In the genomic region with DNA sequence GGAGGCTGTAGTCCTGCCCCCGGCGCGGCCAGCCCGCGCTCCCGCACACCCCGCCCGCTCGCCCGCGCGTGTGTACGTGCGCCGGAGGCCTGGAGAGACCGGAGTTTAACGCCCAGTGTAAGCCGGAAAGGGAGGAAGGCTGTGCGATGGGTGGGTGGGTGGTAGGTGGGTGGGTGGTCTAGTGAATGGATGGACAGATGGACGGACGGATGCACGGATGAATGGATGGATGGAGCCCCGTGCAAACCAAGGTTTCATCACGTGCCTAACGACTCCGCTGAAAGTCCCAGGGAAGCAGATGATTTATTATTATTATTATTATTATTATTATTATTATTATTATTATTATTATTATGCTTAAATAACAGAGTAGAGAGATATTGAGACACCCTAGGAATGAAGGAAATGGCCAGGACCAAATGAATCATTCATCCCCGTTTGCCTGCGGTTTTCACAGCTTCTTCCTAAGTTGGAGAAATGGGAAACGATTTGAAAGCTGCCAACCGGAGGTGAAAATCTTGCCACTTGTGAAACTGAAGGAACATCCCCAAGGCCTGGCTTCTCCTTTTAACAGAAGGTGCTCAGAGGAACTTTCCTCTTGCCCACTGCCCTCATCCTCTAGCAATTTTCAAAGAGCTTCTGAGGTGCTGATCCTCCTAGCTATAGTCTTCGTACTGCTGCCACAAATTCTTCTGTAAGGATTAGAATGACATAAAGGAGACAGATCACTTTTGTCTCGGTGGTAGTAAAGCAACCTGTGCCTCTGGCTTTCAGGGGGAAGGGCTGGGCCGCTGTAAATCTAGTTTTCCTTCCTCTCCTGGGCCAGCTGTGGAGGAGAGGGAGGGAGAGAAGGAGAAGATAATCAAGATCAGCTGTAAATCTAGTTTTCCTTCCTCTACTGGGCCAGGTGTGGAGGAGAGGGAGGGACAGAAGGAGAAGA, we compare ENCODE assay signal across 8 cellular contexts. TPM values are rescaled to one million over a fixed set of nuclear protein-coding genes. Genes with fewer than 3 reads are reported as not detected.
A peak's percentile ranks its signal among the peaks of the same experiment; 100 is the strongest.
DNase-seq lines count a peak whose midpoint lies in the region.

No MANE protein-coding gene starts in this region.

- H3K36me3 ChIP-seq in NT2/D1 (ENCODE audit: insufficient read depth, insufficient read length, low read length), result no peaks in the 10 kb centered on the region

- H3K4me1 ChIP-seq in NT2/D1 (ENCODE audit: insufficient read depth, insufficient read length), result peaks cover 5% of the 10 kb centered on the region

- DNase-seq in EL (peak; percentile 52), NT2/D1 (ENCODE audit: low read depth, low spot score) (no peak), fibroblast of gingiva (ENCODE audit: low read depth) (peak; percentile 4), renal cortical epithelial cell (ENCODE audit: low read depth) (peak; percentile 43), RKO (ENCODE audit: low spot score) (no peak), GF-D8 (lab: John Stamatoyannopoulos, UW) (no peak), NCI-H2081 treated with DMSO at 0.1 percent for 48 hours (lab: John Stamatoyannopoulos, UW) (no peak)
- no peak for DNase-seq in activated CD4-positive, CD25-positive, alpha-beta regulatory T cell treated with anti-CD3 and anti-CD28 coated beads, Interleukin-2, amount 50 U/mL, for 72 hours

- H3K4me3 ChIP-seq in NT2/D1 (ENCODE audit: insufficient read length, low read depth), result peak overlapping the region; percentile 75

- H3K27me3 ChIP-seq in NT2/D1 (ENCODE audit: insufficient read depth, insufficient read length), result peaks cover 38% of the 10 kb centered on the region

- no peaks in the 10 kb centered on the region for H3K9me3 ChIP-seq in NT2/D1 (ENCODE audit: insufficient read depth, low read length)

- H3K9ac ChIP-seq in NT2/D1 (ENCODE audit: insufficient read length, low read depth), result peak overlapping the region; percentile 79

RNA-seq across cellular contexts. Expression of a gene that starts 0.6 kb away (rescaled TPM):
- total RNA-seq in renal cortical epithelial cell, result not detected in 2 replicates

Comparison
In these comparisons a context has a peak if more than half of its experiments do, and no peak if none do; other contexts are left out.
1. DNase-seq: peak in EL (single experiment), fibroblast of gingiva (single experiment) and renal cortical epithelial cell (single experiment); none in NT2/D1 (single experiment), RKO (single experiment), GF-D8 (single experiment), activated CD4-positive, CD25-positive, alpha-beta regulatory T cell treated with anti-CD3 and anti-CD28 coated beads, Interleukin-2, amount 50 U/mL, for 72 hours (single experiment) and NCI-H2081 treated with DMSO at 0.1 percent for 48 hours (single experiment).